8 cellular contexts compared by ENCODE assay signal in genomic region chr3:47421741-47422649, GRCh38.
DNase-seq lines count a peak whose midpoint lies in the region; ATAC-seq lines count a peak whose summit lies in the region.

No MANE protein-coding gene starts in this region.

- H3K27ac ChIP-seq in cingulate gyrus (ENCODE audit: low read depth, low read length) (peak overlapping the region; percentile 76), mucosa of rectum (ENCODE audit: low read depth in 2 of 2, low read length in 2 of 2) (peak overlapping the region; percentile 43 to 67)

- H3K9ac ChIP-seq in mucosa of rectum (ENCODE audit: low read depth in 1 of 2, low read length in 2 of 2) = peak overlapping the region; percentile 48 to 55

- H3K4me3 ChIP-seq in mucosa of rectum (ENCODE audit: low read length in 2 of 2) = no peak overlapping the region

- no peaks in the 10 kb centered on the region for H3K9me3 ChIP-seq in mucosa of rectum (ENCODE audit: control insufficient read depth in 2 of 2, low read length in 2 of 2)

- H3K27ac Mint-ChIP-seq in T-helper 1 cell treated with Interleukin-12 subunit alpha and Interleukin-12 subunit beta and Interleukin-4 antibody, amounts not matched to agents 30 μg/mL and 1 μg/mL, for 36 hours = peak overlapping the region; percentile 99

- ATAC-seq in HG03139 (IDR thresholded peaks at IDR 0.05; ENCODE audit: unreplicated experiment) = no peak

- H3K4me1 Mint-ChIP-seq in T-helper 1 cell treated with Interleukin-12 subunit alpha and Interleukin-12 subunit beta and Interleukin-4 antibody, amounts not matched to agents 30 μg/mL and 1 μg/mL, for 36 hours (ENCODE audit: low read depth) = peaks cover 13% of the 10 kb centered on the region

- H3K36me3 Mint-ChIP-seq in T-helper 1 cell treated with Interleukin-12 subunit alpha and Interleukin-12 subunit beta and Interleukin-4 antibody, amounts not matched to agents 30 μg/mL and 1 μg/mL, for 36 hours (ENCODE audit: low read depth) = peaks cover 17% of the 10 kb centered on the region

- H3K4me3 Mint-ChIP-seq in T-helper 1 cell treated with Interleukin-12 subunit alpha and Interleukin-12 subunit beta and Interleukin-4 antibody, amounts not matched to agents 30 μg/mL and 1 μg/mL, for 36 hours = no peak overlapping the region

- no peaks in the 10 kb centered on the region for H3K9me3 Mint-ChIP-seq in T-helper 1 cell treated with Interleukin-12 subunit alpha and Interleukin-12 subunit beta and Interleukin-4 antibody, amounts not matched to agents 30 μg/mL and 1 μg/mL, for 36 hours

- no peak for DNase-seq in T-helper 1 cell
- peak; percentile 54 for DNase-seq in RKO (ENCODE audit: low spot score)
- no peak for DNase-seq in amygdala (lab: John Stamatoyannopoulos, UW)
- DNase-seq in NCI-H2227 treated with DMSO at 0.1 percent for 48 hours (lab: John Stamatoyannopoulos, UW) = no peak

- peaks cover 28 to 38% of the 10 kb centered on the region in 2 donors for H3K4me1 ChIP-seq in mucosa of rectum (ENCODE audit: control insufficient read depth in 2 of 2, insufficient read depth in 2 of 2, low read length in 2 of 2)

- no peaks in the 10 kb centered on the region for H3K27me3 Mint-ChIP-seq in T-helper 1 cell treated with Interleukin-12 subunit alpha and Interleukin-12 subunit beta and Interleukin-4 antibody, amounts not matched to agents 30 μg/mL and 1 μg/mL, for 36 hours (ENCODE audit: low read depth)

- H3K27me3 ChIP-seq in mucosa of rectum (ENCODE audit: control insufficient read depth in 2 of 2, insufficient read depth in 2 of 2, low read length in 2 of 2) = no peaks in the 10 kb centered on the region

- H3K36me3 ChIP-seq in mucosa of rectum (ENCODE audit: control insufficient read depth in 2 of 2, insufficient read depth in 2 of 2, low read length in 2 of 2) = peaks cover 35 to 57% of the 10 kb centered on the region in 2 donors
